In genomic region chr2:218780851-218781690, GRCh38 we compare ENCODE assay signal across 11 cellular contexts. TPM values are rescaled to one million over a fixed set of nuclear protein-coding genes. Genes with fewer than 3 reads are reported as not detected.
DNase-seq lines count a peak whose midpoint lies in the region; ATAC-seq and TF ChIP-seq lines count a peak whose summit lies in the region.
"Had no signal": no experiment of that assay in that cellular context is flagged by ENCODE, and none has a peak within 500 bp of the region (broad histone marks: within the 10 kb centered on the region; RNA-seq: fewer than 3 reads in every experiment).

No MANE protein-coding gene starts in this region.

- H3K27me3 Mint-ChIP-seq in activated naive CD4-positive, alpha-beta T cell treated with anti-CD3 and anti-CD28 coated beads, Interleukin-2, amount 50 U/mL, for 24 hours, result peaks cover 47% of the 10 kb centered on the region
- peaks cover 11% of the 10 kb centered on the region for H3K27me3 Mint-ChIP-seq in endothelial cell (ENCODE audit: unreplicated experiment)

- WGBS in upper lobe of left lung, 2 donors, result 25 to 28% methylated on average over 15 of the region's 15 CpGs

- H3K9me3 Mint-ChIP-seq in activated naive CD4-positive, alpha-beta T cell treated with anti-CD3 and anti-CD28 coated beads, Interleukin-2, amount 50 U/mL, for 24 hours, result peaks cover 7% of the 10 kb centered on the region
- peaks cover 7 to 9% of the 10 kb centered on the region in 2 donors for H3K9me3 Mint-ChIP-seq in activated naive CD4-positive, alpha-beta T cell treated with anti-CD3 and anti-CD28 coated beads, Interleukin-2, amount 50 U/mL, for 72 hours
- peaks cover 5% of the 10 kb centered on the region for H3K9me3 Mint-ChIP-seq in endothelial cell (ENCODE audit: unreplicated experiment)

- H3K27me3 ChIP-seq in mucosa of stomach (ENCODE audit: control insufficient read depth, insufficient read depth, low read length) (peaks cover 18% of the 10 kb centered on the region), upper lobe of left lung (peaks cover 0 to 7% (median 0%) of the 10 kb centered on the region in 4 donors)

- peak overlapping the region; percentile 38 for H3K4me3 Mint-ChIP-seq in activated naive CD4-positive, alpha-beta T cell treated with anti-CD3 and anti-CD28 coated beads, Interleukin-2, amount 50 U/mL, for 24 hours
- H3K4me3 Mint-ChIP-seq in endothelial cell (ENCODE audit: unreplicated experiment), result peak overlapping the region; percentile 88

- H3K9ac ChIP-seq in mucosa of stomach (ENCODE audit: low read length), result peak overlapping the region; percentile 72

- no peak for TF ChIP-seq EP300 in upper lobe of left lung (IDR thresholded peaks at IDR 0.05)

- DNase-seq in activated naive CD4-positive, alpha-beta T cell treated with anti-CD3 and anti-CD28 coated beads, Interleukin-2, amount 50 U/mL, for 72 hours (ENCODE audit: low spot score in 2 of 2), result no peak
- DNase-seq in endothelial cell (ENCODE audit: low spot score), result no peak
- no peak for DNase-seq in upper lobe of left lung
- no peak for DNase-seq in middle frontal gyrus (ENCODE audit: extremely low spot score, low spot score)
- DNase-seq in SW 1271 (lab: John Stamatoyannopoulos, UW), result no peak
- DNase-seq: CD4-positive, alpha-beta memory T cell; central memory CD4-positive, alpha-beta T cell had no signal

- H3K36me3 Mint-ChIP-seq in activated naive CD4-positive, alpha-beta T cell treated with anti-CD3 and anti-CD28 coated beads, Interleukin-2, amount 50 U/mL, for 24 hours, result peaks cover 23% of the 10 kb centered on the region
- peaks cover 17 to 29% of the 10 kb centered on the region in 2 donors for H3K36me3 Mint-ChIP-seq in activated naive CD4-positive, alpha-beta T cell treated with anti-CD3 and anti-CD28 coated beads, Interleukin-2, amount 50 U/mL, for 72 hours
- peaks cover 9% of the 10 kb centered on the region for H3K36me3 Mint-ChIP-seq in endothelial cell (ENCODE audit: low read depth, unreplicated experiment)

- H3K4me1 ChIP-seq in mucosa of stomach (ENCODE audit: control insufficient read depth, insufficient read depth, low read length) (peaks cover 30% of the 10 kb centered on the region), upper lobe of left lung (peaks cover 4 to 28% (median 10%) of the 10 kb centered on the region in 4 donors)

- peak overlapping the region; percentile 37 for H3K4me3 ChIP-seq in mucosa of stomach (ENCODE audit: low read length)
- H3K4me3 ChIP-seq in upper lobe of left lung, result peak overlapping the region; percentile 42 to 77 (median 71)

- no peaks in the 10 kb centered on the region for H3K9me3 ChIP-seq in mucosa of stomach (ENCODE audit: control insufficient read depth, low read length)
- peaks cover 0 to 5% (median 3%) of the 10 kb centered on the region in 4 donors for H3K9me3 ChIP-seq in upper lobe of left lung

- peaks cover 6% of the 10 kb centered on the region for H3K4me1 Mint-ChIP-seq in activated naive CD4-positive, alpha-beta T cell treated with anti-CD3 and anti-CD28 coated beads, Interleukin-2, amount 50 U/mL, for 24 hours
- peaks cover 32% of the 10 kb centered on the region for H3K4me1 Mint-ChIP-seq in endothelial cell (ENCODE audit: unreplicated experiment)

- H3K27ac ChIP-seq in upper lobe of left lung, result peak overlapping the region; percentile 74 to 94 (median 86)
- H3K27ac ChIP-seq: RWPE1 had no signal

- TF ChIP-seq CTCF in endothelial cell (IDR thresholded peaks at IDR 0.05; ENCODE audit: unreplicated experiment) (no peak), upper lobe of left lung (IDR thresholded peaks at IDR 0.05) (no peak)

- ATAC-seq in activated naive CD4-positive, alpha-beta T cell treated with anti-CD3 and anti-CD28 coated beads, Interleukin-2, amount 50 U/mL, for 72 hours, result no peak
- ATAC-seq in upper lobe of left lung (ENCODE audit: low FRiP score in 2 of 2) (no peak), HG03159 (IDR thresholded peaks at IDR 0.05; ENCODE audit: unreplicated experiment) (no peak)

- H3K27ac Mint-ChIP-seq in activated naive CD4-positive, alpha-beta T cell treated with anti-CD3 and anti-CD28 coated beads, Interleukin-2, amount 50 U/mL, for 24 hours, result no peak overlapping the region
- H3K27ac Mint-ChIP-seq in activated naive CD4-positive, alpha-beta T cell treated with anti-CD3 and anti-CD28 coated beads, Interleukin-2, amount 50 U/mL, for 72 hours, result no peak overlapping the region
- H3K27ac Mint-ChIP-seq in endothelial cell (ENCODE audit: unreplicated experiment), result peak overlapping the region; percentile 72
- H3K27ac Mint-ChIP-seq: CD4-positive, alpha-beta memory T cell had no signal

- peak in 1 of 4 donors; percentile 32 for TF ChIP-seq POLR2A in upper lobe of left lung (IDR thresholded peaks at IDR 0.05)

- no peaks in the 10 kb centered on the region for H3K36me3 ChIP-seq in mucosa of stomach (ENCODE audit: control insufficient read depth, insufficient read depth, low read length)
- H3K36me3 ChIP-seq in upper lobe of left lung, result no peaks in the 10 kb centered on the region

RNA-seq across cellular contexts. Expression of gene CYP27A1, which starts 0.9 kb away (rescaled TPM):
- under 1 TPM; 0.16 to 0.18 TPM for total RNA-seq in activated naive CD4-positive, alpha-beta T cell treated with anti-CD3 and anti-CD28 coated beads, Interleukin-2, amount 50 U/mL, for 72 hours
- 9.0 TPM for total RNA-seq in endothelial cell (ENCODE audit: unreplicated experiment)
- total RNA-seq in upper lobe of left lung, result 100 to 1,000 TPM in 5 of 6 donors, 10 to 100 TPM in 1; 70.1 to 178 (median 160) TPM

RNA-seq across cellular contexts. Expression of gene PRKAG3, which starts 50.5 kb away (rescaled TPM):
- total RNA-seq in activated naive CD4-positive, alpha-beta T cell treated with anti-CD3 and anti-CD28 coated beads, Interleukin-2, amount 50 U/mL, for 72 hours, result not detected
- not detected for total RNA-seq in endothelial cell (ENCODE audit: unreplicated experiment)
- not detected for total RNA-seq in upper lobe of left lung
- total RNA-seq: CD4-positive, alpha-beta memory T cell had no signal
